Comparison of ENCODE assay signal across 24 cellular contexts in genomic region chr11:134519788-134520187, GRCh38.
DNase-seq lines count a peak whose midpoint lies in the region; ATAC-seq and TF ChIP-seq lines count a peak whose summit lies in the region.
"Had no signal": no experiment of that assay in that cellular context is flagged by ENCODE, and none has a peak within 500 bp of the region (broad histone marks: within the 10 kb centered on the region; RNA-seq: fewer than 3 reads in every experiment).

No MANE protein-coding gene starts in this region.

- no peaks in the 10 kb centered on the region for H3K36me3 ChIP-seq in lower lobe of right lung
- H3K36me3 ChIP-seq in suprapubic skin: no peaks in the 10 kb centered on the region
- H3K36me3 ChIP-seq: BE2C had no signal

- no peak overlapping the region for H3K27ac Mint-ChIP-seq in WTC11
- H3K27ac Mint-ChIP-seq: CD4-positive, alpha-beta T cell had no signal

- TF ChIP-seq CTCF in WTC11 (IDR thresholded peaks at IDR 0.05): no peak
- no peak for TF ChIP-seq CTCF in lower lobe of right lung (IDR thresholded peaks at IDR 0.05)
- no peak for TF ChIP-seq CTCF in suprapubic skin (IDR thresholded peaks at IDR 0.05)

- DNase-seq in left ventricle myocardium superior (no peak), Right ventricle myocardium inferior (ENCODE audit: missing footprints) (no peak), WTC11 (ENCODE audit: low spot score) (peak; percentile 4), lower lobe of right lung (peak; percentile 7), suprapubic skin (ENCODE audit: low spot score in 2 of 2) (no peak), GM19240 (ENCODE audit: insufficient read length, low spot score) (no peak)
- DNase-seq: CD4-positive, alpha-beta T cell; COR-L47; DND-41; GOT3; KBM-7; NCI-H1092 treated with DMSO at 0.1 percent for 48 hours; NCI-H1436 treated with DMSO at 0.1 percent for 48 hours; NCI-H2029; NCI-H446; NCI-H526; OCI-M1; SHP77 treated with DMSO at 0.1 percent for 48 hours; SW 1271 had no signal

- H3K4me3 Mint-ChIP-seq in WTC11: no peak overlapping the region
- H3K4me3 Mint-ChIP-seq: CD4-positive, alpha-beta T cell had no signal

- CTCF ChIA-PET in WTC11 (lab: Charles Lee): no interaction called here

- H3K27me3 Mint-ChIP-seq in WTC11 (ENCODE audit: low read depth): no peaks in the 10 kb centered on the region

- H3K4me1 ChIP-seq in lower lobe of right lung: no peaks in the 10 kb centered on the region
- H3K4me1 ChIP-seq in suprapubic skin: no peaks in the 10 kb centered on the region
- H3K4me1 ChIP-seq: BE2C had no signal

- no peak overlapping the region for H3K4me3 ChIP-seq in lower lobe of right lung
- no peak overlapping the region for H3K4me3 ChIP-seq in suprapubic skin
- H3K4me3 ChIP-seq: SK-N-MC had no signal

- TF ChIP-seq EP300 in suprapubic skin (IDR thresholded peaks at IDR 0.05): no peak

- POLR2A ChIA-PET in WTC11 (lab: Charles Lee): no interaction called here

- ATAC-seq in left ventricle myocardium superior (peak; percentile 19), Right ventricle myocardium inferior (no peak), WTC11 (no peak; the same call in 1 of the 2 replicates), lower lobe of right lung (no peak), GM19463 (IDR thresholded peaks at IDR 0.05; ENCODE audit: unreplicated experiment) (no peak)
- ATAC-seq: HCT116 had no signal

- no peaks in the 10 kb centered on the region for H3K9me3 Mint-ChIP-seq in WTC11
- H3K9me3 Mint-ChIP-seq: CD4-positive, alpha-beta T cell had no signal

- H3K27me3 ChIP-seq in lower lobe of right lung (ENCODE audit: low read depth) (no peaks in the 10 kb centered on the region), suprapubic skin (peaks cover 12% of the 10 kb centered on the region)

- TF ChIP-seq POLR2A in suprapubic skin (IDR thresholded peaks at IDR 0.05): no peak

- H3K9me3 ChIP-seq in lower lobe of right lung: no peaks in the 10 kb centered on the region
- no peaks in the 10 kb centered on the region for H3K9me3 ChIP-seq in suprapubic skin
- H3K9me3 ChIP-seq: BE2C had no signal

- no peak overlapping the region for H3K27ac ChIP-seq in lower lobe of right lung
- H3K27ac ChIP-seq in suprapubic skin: no peak overlapping the region
- H3K27ac ChIP-seq: HL-60, SK-N-MC had no signal

- no peaks in the 10 kb centered on the region for H3K36me3 Mint-ChIP-seq in WTC11

- WGBS in suprapubic skin: 53% methylated on average over 4 of the region's 7 CpGs

- intact Hi-C loops in left ventricle myocardium superior (cut with micrococcal nuclease) (no loop called here), Right ventricle myocardium inferior (cut with DNase I) (no loop called here), lower lobe of right lung (cut with DNase I) (no loop called here)

- H3K4me1 Mint-ChIP-seq in WTC11: peaks cover 16% of the 10 kb centered on the region

TF ChIP-seq in WTC11, 78 proteins besides CTCF, POLR2A, EP300 and RAD21 (continues in another document):
- TF ChIP-seq GABPB1 (CRISPR knock-in tag; IDR thresholded peaks at IDR 0.05) (no peak), ZNF281 (CRISPR knock-in tag; IDR thresholded peaks at IDR 0.05) (no peak), IRF2 (CRISPR knock-in tag; IDR thresholded peaks at IDR 0.05; ENCODE audit: borderline replicate concordance, low read depth) (no peak), FOXP4 (CRISPR knock-in tag; IDR thresholded peaks at IDR 0.05) (no peak), TCF7 (CRISPR knock-in tag; IDR thresholded peaks at IDR 0.05; ENCODE audit: low read depth) (no peak), ATF1 (CRISPR knock-in tag; IDR thresholded peaks at IDR 0.05) (no peak), IRF1 (CRISPR knock-in tag; IDR thresholded peaks at IDR 0.05) (no peak), TEAD4 (CRISPR knock-in tag; IDR thresholded peaks at IDR 0.05) (no peak), ZNF671 (CRISPR knock-in tag; IDR thresholded peaks at IDR 0.05) (no peak), ATF2 (CRISPR knock-in tag; IDR thresholded peaks at IDR 0.05; ENCODE audit: borderline replicate concordance, low read depth) (no peak), FOXJ3 (CRISPR knock-in tag; IDR thresholded peaks at IDR 0.05; ENCODE audit: borderline replicate concordance) (no peak), ZNF425 (CRISPR knock-in tag; conservative IDR thresholded peaks at IDR 0.05) (no peak), HMGA2 (CRISPR knock-in tag; IDR thresholded peaks at IDR 0.05) (no peak)

Comparison
In these comparisons a context has a peak if more than half of its experiments do, and no peak if none do; other contexts are left out.
1. DNase-seq: peak in WTC11 (single experiment) and lower lobe of right lung (single experiment); none in left ventricle myocardium superior (single experiment), Right ventricle myocardium inferior (single experiment), suprapubic skin (0 of 2) and GM19240 (single experiment).